1 cellular context compared by ENCODE assay signal in genomic region chr14:94093418-94093817, GRCh38.
TF ChIP-seq lines count a peak whose summit lies in the region.

No MANE protein-coding gene starts in this region.

TF ChIP-seq in HepG2, 621 proteins besides CTCF, POLR2A, EP300 and RAD21:
- peak; percentile 46; the same call in 1 of the 2 replicates for TF ChIP-seq ZMYM4 (CRISPR knock-in tag; IDR thresholded peaks at IDR 0.05)
- 0 out of 2 replicates have a peak, but pooled peaks have one; percentile 19 for TF ChIP-seq SALL1 (CRISPR knock-in tag; IDR thresholded peaks at IDR 0.05)
- TF ChIP-seq SAP130 (CRISPR knock-in tag; IDR thresholded peaks at IDR 0.05; ENCODE audit: low read depth) = 0 out of 2 replicates have a peak, but pooled peaks have one; percentile 10
- TF ChIP-seq PAXIP1 (CRISPR knock-in tag; conservative IDR thresholded peaks at IDR 0.05) = peak; percentile 54
- no peak for TF ChIP-seq TIGD3 (CRISPR knock-in tag; IDR thresholded peaks at IDR 0.05; ENCODE audit: borderline replicate concordance)
- no peak for TF ChIP-seq THAP8 (CRISPR knock-in tag; IDR thresholded peaks at IDR 0.05; ENCODE audit: borderline replicate concordance)
- TF ChIP-seq ETV5 (CRISPR knock-in tag; IDR thresholded peaks at IDR 0.05; ENCODE audit: borderline replicate concordance) = peak; percentile 26; the same call in 1 of the 2 replicates
